In genomic region chr3:155101398-155101797, GRCh38 we compare ENCODE assay signal across 18 cellular contexts. TPM values are rescaled to one million over a fixed set of nuclear protein-coding genes. Genes with fewer than 3 reads are reported as not detected.
DNase-seq lines count a peak whose midpoint lies in the region; ATAC-seq and TF ChIP-seq lines count a peak whose summit lies in the region.
"Had no signal": no experiment of that assay in that cellular context is flagged by ENCODE, and none has a peak within 500 bp of the region (broad histone marks: within the 10 kb centered on the region; RNA-seq: fewer than 3 reads in every experiment).

No MANE protein-coding gene starts in this region.

- no peak overlapping the region for H3K27ac Mint-ChIP-seq in stimulated activated naive CD8-positive, alpha-beta T cell treated with anti-CD3 and anti-CD28 coated beads, Interleukin-15, amount 100 ng/mL, for 72 hours
- H3K27ac Mint-ChIP-seq in GM23338 = no peak overlapping the region
- H3K27ac Mint-ChIP-seq: activated CD8-positive, alpha-beta memory T cell treated with anti-CD3 and anti-CD28 coated beads, Interleukin-2, amount 10 ng/mL, durations not matched to agents 7 days and 5 days; activated naive CD4-positive, alpha-beta T cell treated with anti-CD3 and anti-CD28 coated beads for 36 hours had no signal

- no peaks in the 10 kb centered on the region for H3K27me3 ChIP-seq in GM23338 (ENCODE audit: insufficient read depth)

- H3K4me2 ChIP-seq in GM23338 = no peak overlapping the region

- TF ChIP-seq CTCF in choroid plexus epithelial cell (conservative IDR thresholded peaks at IDR 0.05; ENCODE audit: low read depth, low read length) = peak; percentile 15
- TF ChIP-seq CTCF in GM23338 (conservative IDR thresholded peaks at IDR 0.05; ENCODE audit: low read depth in 2 of 2) = no peak

- DNase-seq in AG08396 (ENCODE audit: low spot score) (peak; percentile 14), HT1080 (ENCODE audit: low read depth) (peak; percentile 46), choroid plexus epithelial cell (ENCODE audit: low read depth) (peak; percentile 55), myocyte (ENCODE audit: low read depth) (peak; percentile 85), SKM-1 treated with dmso at 0.1 percent for 144 hours (lab: John Stamatoyannopoulos, UW; ENCODE audit: unreplicated experiment) (no peak), GM23338 (ENCODE audit: low spot score) (no peak)
- no peak for DNase-seq in stimulated activated naive CD8-positive, alpha-beta T cell treated with anti-CD3 and anti-CD28 coated beads, Interleukin-15, amount 100 ng/mL, for 72 hours
- DNase-seq: activated CD8-positive, alpha-beta memory T cell treated with anti-CD3 and anti-CD28 coated beads, Interleukin-2, amount 10 ng/mL, durations not matched to agents 7 days and 5 days; activated naive CD4-positive, alpha-beta T cell treated with anti-CD3 and anti-CD28 coated beads for 36 hours; AML-193; cerebellar nuclear complex; DMS153; lower lobe of right lung; NCI-H2029; trophoblast cell had no signal

- no peaks in the 10 kb centered on the region for H3K27me3 Mint-ChIP-seq in stimulated activated naive CD8-positive, alpha-beta T cell treated with anti-CD3 and anti-CD28 coated beads, Interleukin-15, amount 100 ng/mL, for 72 hours
- H3K27me3 Mint-ChIP-seq in GM23338 (ENCODE audit: insufficient read depth, low read depth, poor library complexity) = no peaks in the 10 kb centered on the region
- H3K27me3 Mint-ChIP-seq: activated CD8-positive, alpha-beta memory T cell treated with anti-CD3 and anti-CD28 coated beads, Interleukin-2, amount 10 ng/mL, durations not matched to agents 7 days and 5 days had no signal

- H3K4me1 Mint-ChIP-seq in stimulated activated naive CD8-positive, alpha-beta T cell treated with anti-CD3 and anti-CD28 coated beads, Interleukin-15, amount 100 ng/mL, for 72 hours = no peaks in the 10 kb centered on the region
- H3K4me1 Mint-ChIP-seq in GM23338 = peaks cover 4% of the 10 kb centered on the region; the same call in 2 of the 3 replicates
- H3K4me1 Mint-ChIP-seq: activated CD8-positive, alpha-beta memory T cell treated with anti-CD3 and anti-CD28 coated beads, Interleukin-2, amount 10 ng/mL, durations not matched to agents 7 days and 5 days had no signal

- H3K4me3 Mint-ChIP-seq in stimulated activated naive CD8-positive, alpha-beta T cell treated with anti-CD3 and anti-CD28 coated beads, Interleukin-15, amount 100 ng/mL, for 72 hours = no peak overlapping the region
- no peak overlapping the region for H3K4me3 Mint-ChIP-seq in GM23338
- H3K4me3 Mint-ChIP-seq: activated CD8-positive, alpha-beta memory T cell treated with anti-CD3 and anti-CD28 coated beads, Interleukin-2, amount 10 ng/mL, durations not matched to agents 7 days and 5 days; activated naive CD4-positive, alpha-beta T cell treated with anti-CD3 and anti-CD28 coated beads for 36 hours had no signal

- no peak overlapping the region for H3K27ac ChIP-seq in GM23338 (ENCODE audit: low read depth)
- H3K27ac ChIP-seq: lower lobe of right lung, SK-N-MC had no signal

- H3K9me2 ChIP-seq in GM23338 (ENCODE audit: insufficient read depth) = peaks cover 2% of the 10 kb centered on the region; the same call in 1 of the 2 replicates

- no peak overlapping the region for H2AFZ ChIP-seq in GM23338

- H4K20me1 ChIP-seq in GM23338 (replicated peaks; ENCODE audit: insufficient read depth) = no peaks in the 10 kb centered on the region

- no peaks in the 10 kb centered on the region for H3K79me2 ChIP-seq in GM23338 (replicated peaks; ENCODE audit: insufficient read depth)

- no peaks in the 10 kb centered on the region for H3F3A ChIP-seq in GM23338 (replicated peaks; ENCODE audit: low read depth)

- H3K4me3 ChIP-seq in choroid plexus epithelial cell (ENCODE audit: low read depth, low read length) (no peak overlapping the region), GM23338 (no peak overlapping the region)
- H3K4me3 ChIP-seq: GM12878, lower lobe of right lung, SK-N-MC had no signal

- no peaks in the 10 kb centered on the region for H3K36me3 ChIP-seq in GM23338 (ENCODE audit: insufficient read depth)
- H3K36me3 ChIP-seq: lower lobe of right lung had no signal

- no peak for ATAC-seq in stimulated activated naive CD8-positive, alpha-beta T cell treated with anti-CD3 and anti-CD28 coated beads, Interleukin-15, amount 100 ng/mL, for 72 hours
- ATAC-seq in HG03457 (IDR thresholded peaks at IDR 0.05; ENCODE audit: unreplicated experiment) (no peak), GM23338 (no peak)
- ATAC-seq: activated CD8-positive, alpha-beta memory T cell treated with anti-CD3 and anti-CD28 coated beads, Interleukin-2, amount 10 ng/mL, durations not matched to agents 7 days and 5 days; GM12878 had no signal

- H3K36me3 Mint-ChIP-seq in GM23338 (ENCODE audit: low read depth) = peaks cover 4% of the 10 kb centered on the region; the same call in 1 of the 3 replicates
- H3K36me3 Mint-ChIP-seq: activated CD8-positive, alpha-beta memory T cell treated with anti-CD3 and anti-CD28 coated beads, Interleukin-2, amount 10 ng/mL, durations not matched to agents 7 days and 5 days had no signal

- H3K9me3 Mint-ChIP-seq in stimulated activated naive CD8-positive, alpha-beta T cell treated with anti-CD3 and anti-CD28 coated beads, Interleukin-15, amount 100 ng/mL, for 72 hours = peaks cover 0 to 9% of the 10 kb centered on the region in 2 donors
- H3K9me3 Mint-ChIP-seq in GM23338 = no peaks in the 10 kb centered on the region; the same call in 2 of the 3 replicates
- H3K9me3 Mint-ChIP-seq: activated naive CD4-positive, alpha-beta T cell treated with anti-CD3 and anti-CD28 coated beads for 36 hours had no signal

- no peaks in the 10 kb centered on the region; the same call in 1 of the 2 replicates for H3K4me1 ChIP-seq in GM23338 (ENCODE audit: insufficient read depth)
- H3K4me1 ChIP-seq: lower lobe of right lung had no signal

TF ChIP-seq in GM23338, 12 proteins besides CTCF, POLR2A, EP300 and RAD21 (continues in another document):
- TF ChIP-seq ZNF114 (CRISPR knock-in tag; IDR thresholded peaks at IDR 0.05) = no peak
- no peak for TF ChIP-seq ZNF462 (CRISPR knock-in tag; IDR thresholded peaks at IDR 0.05)

RNA-seq across cellular contexts. Expression of gene MME, which starts 21.3 kb away (rescaled TPM):
- total RNA-seq in HT1080 (2014; rRNA removed; shearing (Covaris generic)) = 186 and 228 TPM in 2 replicates
- polyA plus RNA-seq in HT1080 (2015; cell fraction: cytosol; rRNA removed) = 178 and 221 TPM in 2 replicates
- polyA plus RNA-seq in HT1080 (2015; cell fraction: nucleus; rRNA removed) = 345 and 347 TPM in 2 replicates
- 132 and 149 TPM in 2 replicates for total RNA-seq in myocyte
- polyA plus RNA-seq in myocyte (2012) = 30.4 TPM
- 32.6 and 76.7 TPM in 2 replicates for total RNA-seq in GM23338 (2014; rRNA removed; shearing (Covaris generic))
- 9.8 and 15.2 TPM in 2 replicates for polyA plus RNA-seq in GM23338 (2016; fragmentation: Nextera tagmentation; extraction: Ambion mirVana)
- total RNA-seq: activated CD8-positive, alpha-beta memory T cell treated with anti-CD3 and anti-CD28 coated beads, Interleukin-2, amount 10 ng/mL, durations not matched to agents 7 days and 5 days; activated naive CD4-positive, alpha-beta T cell treated with anti-CD3 and anti-CD28 coated beads for 36 hours had no signal

Comparison
In these comparisons a context has a peak if more than half of its experiments do, and no peak if none do; other contexts are left out.
1. DNase-seq: peak in AG08396 (single experiment), HT1080 (single experiment), choroid plexus epithelial cell (single experiment) and myocyte (single experiment); none in stimulated activated naive CD8-positive, alpha-beta T cell treated with anti-CD3 and anti-CD28 coated beads, Interleukin-15, amount 100 ng/mL, for 72 hours (0 of 2), SKM-1 treated with dmso at 0.1 percent for 144 hours (single experiment) and GM23338 (single experiment).